Comparison of ENCODE assay signal across 2 cellular contexts in the genomic region with DNA sequence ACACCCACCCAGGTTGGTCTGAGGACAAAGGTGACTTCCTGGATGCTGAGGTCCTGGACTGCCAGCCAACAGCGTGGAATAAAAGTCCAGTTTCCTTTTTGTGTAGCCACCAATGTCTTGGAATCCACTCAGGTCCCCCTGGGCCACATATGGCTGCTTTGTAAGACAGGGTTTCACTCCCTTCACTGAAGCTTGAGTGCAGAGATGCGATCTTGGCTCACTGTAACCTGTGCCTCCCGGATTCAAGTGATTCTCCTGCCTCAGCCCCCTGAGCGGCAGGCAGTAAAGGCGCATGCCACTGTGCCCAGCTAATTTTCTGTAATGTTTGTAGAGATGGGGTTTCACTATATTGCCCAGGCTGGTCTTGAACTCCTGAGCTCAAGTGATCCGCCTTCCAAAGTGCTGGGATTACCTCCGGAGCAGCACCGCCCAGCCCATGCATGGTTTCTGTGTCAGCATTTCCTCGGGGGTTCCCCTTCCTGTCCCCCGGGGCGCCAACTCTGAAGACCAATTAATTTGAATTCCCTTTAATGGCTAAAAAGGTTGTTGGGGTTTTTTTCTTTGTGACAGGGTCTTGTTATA.
TF ChIP-seq lines count a peak whose summit lies in the region.

No MANE protein-coding gene starts in this region.

TF ChIP-seq in liver, 16 proteins besides CTCF, POLR2A, EP300 and RAD21:
- TF ChIP-seq NR2F2 (IDR thresholded peaks at IDR 0.05) = no peak
- TF ChIP-seq TAF1 (conservative IDR thresholded peaks at IDR 0.05) = no peak
- no peak for TF ChIP-seq JUND (IDR thresholded peaks at IDR 0.05)
- TF ChIP-seq, protein P1, sequence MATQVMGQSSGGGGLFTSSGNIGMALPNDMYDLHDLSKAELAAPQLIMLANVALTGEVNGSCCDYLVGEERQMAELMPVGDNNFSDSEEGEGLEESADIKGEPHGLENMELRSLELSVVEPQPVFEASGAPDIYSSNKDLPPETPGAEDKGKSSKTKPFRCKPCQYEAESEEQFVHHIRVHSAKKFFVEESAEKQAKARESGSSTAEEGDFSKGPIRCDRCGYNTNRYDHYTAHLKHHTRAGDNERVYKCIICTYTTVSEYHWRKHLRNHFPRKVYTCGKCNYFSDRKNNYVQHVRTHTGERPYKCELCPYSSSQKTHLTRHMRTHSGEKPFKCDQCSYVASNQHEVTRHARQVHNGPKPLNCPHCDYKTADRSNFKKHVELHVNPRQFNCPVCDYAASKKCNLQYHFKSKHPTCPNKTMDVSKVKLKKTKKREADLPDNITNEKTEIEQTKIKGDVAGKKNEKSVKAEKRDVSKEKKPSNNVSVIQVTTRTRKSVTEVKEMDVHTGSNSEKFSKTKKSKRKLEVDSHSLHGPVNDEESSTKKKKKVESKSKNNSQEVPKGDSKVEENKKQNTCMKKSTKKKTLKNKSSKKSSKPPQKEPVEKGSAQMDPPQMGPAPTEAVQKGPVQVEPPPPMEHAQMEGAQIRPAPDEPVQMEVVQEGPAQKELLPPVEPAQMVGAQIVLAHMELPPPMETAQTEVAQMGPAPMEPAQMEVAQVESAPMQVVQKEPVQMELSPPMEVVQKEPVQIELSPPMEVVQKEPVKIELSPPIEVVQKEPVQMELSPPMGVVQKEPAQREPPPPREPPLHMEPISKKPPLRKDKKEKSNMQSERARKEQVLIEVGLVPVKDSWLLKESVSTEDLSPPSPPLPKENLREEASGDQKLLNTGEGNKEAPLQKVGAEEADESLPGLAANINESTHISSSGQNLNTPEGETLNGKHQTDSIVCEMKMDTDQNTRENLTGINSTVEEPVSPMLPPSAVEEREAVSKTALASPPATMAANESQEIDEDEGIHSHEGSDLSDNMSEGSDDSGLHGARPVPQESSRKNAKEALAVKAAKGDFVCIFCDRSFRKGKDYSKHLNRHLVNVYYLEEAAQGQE (IDR thresholded peaks at IDR 0.05) = no peak
- no peak for TF ChIP-seq GABPA (IDR thresholded peaks at IDR 0.05 in 1 of 2, conservative IDR thresholded peaks at IDR 0.05 in 1 of 2)
- peak in 1 of 2 donors; percentile 46 for TF ChIP-seq RXRA (IDR thresholded peaks at IDR 0.05)
- no peak for TF ChIP-seq YY1 (IDR thresholded peaks at IDR 0.05)
- no peak for TF ChIP-seq FOXA1 (IDR thresholded peaks at IDR 0.05)
- TF ChIP-seq FOXA2 (IDR thresholded peaks at IDR 0.05) = no peak
- TF ChIP-seq EGR1 (IDR thresholded peaks at IDR 0.05; ENCODE audit: low read depth in 2 of 2) = no peak
- TF ChIP-seq, protein P2, sequence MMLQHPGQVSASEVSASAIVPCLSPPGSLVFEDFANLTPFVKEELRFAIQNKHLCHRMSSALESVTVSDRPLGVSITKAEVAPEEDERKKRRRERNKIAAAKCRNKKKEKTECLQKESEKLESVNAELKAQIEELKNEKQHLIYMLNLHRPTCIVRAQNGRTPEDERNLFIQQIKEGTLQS (IDR thresholded peaks at IDR 0.05) = no peak
- no peak for TF ChIP-seq HNF4G (IDR thresholded peaks at IDR 0.05)
- no peak for TF ChIP-seq SP1 (IDR thresholded peaks at IDR 0.05)
- TF ChIP-seq, protein P3, sequence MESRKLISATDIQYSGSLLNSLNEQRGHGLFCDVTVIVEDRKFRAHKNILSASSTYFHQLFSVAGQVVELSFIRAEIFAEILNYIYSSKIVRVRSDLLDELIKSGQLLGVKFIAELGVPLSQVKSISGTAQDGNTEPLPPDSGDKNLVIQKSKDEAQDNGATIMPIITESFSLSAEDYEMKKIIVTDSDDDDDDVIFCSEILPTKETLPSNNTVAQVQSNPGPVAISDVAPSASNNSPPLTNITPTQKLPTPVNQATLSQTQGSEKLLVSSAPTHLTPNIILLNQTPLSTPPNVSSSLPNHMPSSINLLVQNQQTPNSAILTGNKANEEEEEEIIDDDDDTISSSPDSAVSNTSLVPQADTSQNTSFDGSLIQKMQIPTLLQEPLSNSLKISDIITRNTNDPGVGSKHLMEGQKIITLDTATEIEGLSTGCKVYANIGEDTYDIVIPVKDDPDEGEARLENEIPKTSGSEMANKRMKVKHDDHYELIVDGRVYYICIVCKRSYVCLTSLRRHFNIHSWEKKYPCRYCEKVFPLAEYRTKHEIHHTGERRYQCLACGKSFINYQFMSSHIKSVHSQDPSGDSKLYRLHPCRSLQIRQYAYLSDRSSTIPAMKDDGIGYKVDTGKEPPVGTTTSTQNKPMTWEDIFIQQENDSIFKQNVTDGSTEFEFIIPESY (IDR thresholded peaks at IDR 0.05) = no peak
- peak; percentile 22 to 60 for TF ChIP-seq HNF4A (conservative IDR thresholded peaks at IDR 0.05)
- TF ChIP-seq, protein P4, sequence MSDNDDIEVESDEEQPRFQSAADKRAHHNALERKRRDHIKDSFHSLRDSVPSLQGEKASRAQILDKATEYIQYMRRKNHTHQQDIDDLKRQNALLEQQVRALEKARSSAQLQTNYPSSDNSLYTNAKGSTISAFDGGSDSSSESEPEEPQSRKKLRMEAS (IDR thresholded peaks at IDR 0.05) = no peak

TF ChIP-seq in HepG2, 621 proteins besides CTCF, POLR2A, EP300 and RAD21:
- TF ChIP-seq, protein P5, sequence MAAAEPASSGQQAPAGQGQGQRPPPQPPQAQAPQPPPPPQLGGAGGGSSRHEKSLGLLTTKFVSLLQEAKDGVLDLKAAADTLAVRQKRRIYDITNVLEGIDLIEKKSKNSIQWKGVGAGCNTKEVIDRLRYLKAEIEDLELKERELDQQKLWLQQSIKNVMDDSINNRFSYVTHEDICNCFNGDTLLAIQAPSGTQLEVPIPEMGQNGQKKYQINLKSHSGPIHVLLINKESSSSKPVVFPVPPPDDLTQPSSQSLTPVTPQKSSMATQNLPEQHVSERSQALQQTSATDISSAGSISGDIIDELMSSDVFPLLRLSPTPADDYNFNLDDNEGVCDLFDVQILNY (CRISPR knock-in tag; conservative IDR thresholded peaks at IDR 0.05) = no peak
- TF ChIP-seq RXRB (CRISPR knock-in tag; IDR thresholded peaks at IDR 0.05; ENCODE audit: borderline replicate concordance) (no peak), GFI1 (CRISPR knock-in tag; IDR thresholded peaks at IDR 0.05; ENCODE audit: borderline replicate concordance) (no peak), TMF1 (CRISPR knock-in tag; IDR thresholded peaks at IDR 0.05; ENCODE audit: low read depth) (no peak), HNF4G (IDR thresholded peaks at IDR 0.05; ENCODE audit: borderline replicate concordance, low read depth, low read length) (no peak), HNF4G (CRISPR knock-in tag; IDR thresholded peaks at IDR 0.05; ENCODE audit: borderline replicate concordance, low read depth) (no peak), ZFX (CRISPR knock-in tag; IDR thresholded peaks at IDR 0.05; ENCODE audit: low read depth) (no peak), YEATS2 (CRISPR knock-in tag; IDR thresholded peaks at IDR 0.05; ENCODE audit: borderline replicate concordance) (no peak), ZFAT (CRISPR knock-in tag; conservative IDR thresholded peaks at IDR 0.05) (no peak), NBN (conservative IDR thresholded peaks at IDR 0.05) (no peak), TCF12 (IDR thresholded peaks at IDR 0.05) (no peak), TCF12 (CRISPR knock-in tag; IDR thresholded peaks at IDR 0.05) (no peak), ATAD3A (CRISPR knock-in tag; IDR thresholded peaks at IDR 0.05) (no peak), ZNF598 (CRISPR knock-in tag; IDR thresholded peaks at IDR 0.05; ENCODE audit: borderline replicate concordance) (no peak), ZNF382 (CRISPR knock-in tag; IDR thresholded peaks at IDR 0.05; ENCODE audit: borderline replicate concordance) (no peak), GLI4 (CRISPR knock-in tag; IDR thresholded peaks at IDR 0.05; ENCODE audit: borderline replicate concordance) (no peak), ZNF432 (CRISPR knock-in tag; IDR thresholded peaks at IDR 0.05; ENCODE audit: borderline replicate concordance) (no peak), KLF15 (CRISPR knock-in tag; IDR thresholded peaks at IDR 0.05; ENCODE audit: borderline replicate concordance) (no peak)
- TF ChIP-seq, protein P6, sequence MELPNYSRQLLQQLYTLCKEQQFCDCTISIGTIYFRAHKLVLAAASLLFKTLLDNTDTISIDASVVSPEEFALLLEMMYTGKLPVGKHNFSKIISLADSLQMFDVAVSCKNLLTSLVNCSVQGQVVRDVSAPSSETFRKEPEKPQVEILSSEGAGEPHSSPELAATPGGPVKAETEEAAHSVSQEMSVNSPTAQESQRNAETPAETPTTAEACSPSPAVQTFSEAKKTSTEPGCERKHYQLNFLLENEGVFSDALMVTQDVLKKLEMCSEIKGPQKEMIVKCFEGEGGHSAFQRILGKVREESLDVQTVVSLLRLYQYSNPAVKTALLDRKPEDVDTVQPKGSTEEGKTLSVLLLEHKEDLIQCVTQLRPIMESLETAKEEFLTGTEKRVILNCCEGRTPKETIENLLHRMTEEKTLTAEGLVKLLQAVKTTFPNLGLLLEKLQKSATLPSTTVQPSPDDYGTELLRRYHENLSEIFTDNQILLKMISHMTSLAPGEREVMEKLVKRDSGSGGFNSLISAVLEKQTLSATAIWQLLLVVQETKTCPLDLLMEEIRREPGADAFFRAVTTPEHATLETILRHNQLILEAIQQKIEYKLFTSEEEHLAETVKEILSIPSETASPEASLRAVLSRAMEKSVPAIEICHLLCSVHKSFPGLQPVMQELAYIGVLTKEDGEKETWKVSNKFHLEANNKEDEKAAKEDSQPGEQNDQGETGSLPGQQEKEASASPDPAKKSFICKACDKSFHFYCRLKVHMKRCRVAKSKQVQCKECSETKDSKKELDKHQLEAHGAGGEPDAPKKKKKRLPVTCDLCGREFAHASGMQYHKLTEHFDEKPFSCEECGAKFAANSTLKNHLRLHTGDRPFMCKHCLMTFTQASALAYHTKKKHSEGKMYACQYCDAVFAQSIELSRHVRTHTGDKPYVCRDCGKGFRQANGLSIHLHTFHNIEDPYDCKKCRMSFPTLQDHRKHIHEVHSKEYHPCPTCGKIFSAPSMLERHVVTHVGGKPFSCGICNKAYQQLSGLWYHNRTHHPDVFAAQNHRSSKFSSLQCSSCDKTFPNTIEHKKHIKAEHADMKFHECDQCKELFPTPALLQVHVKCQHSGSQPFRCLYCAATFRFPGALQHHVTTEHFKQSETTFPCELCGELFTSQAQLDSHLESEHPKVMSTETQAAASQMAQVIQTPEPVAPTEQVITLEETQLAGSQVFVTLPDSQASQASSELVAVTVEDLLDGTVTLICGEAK (IDR thresholded peaks at IDR 0.05) = no peak
- TF ChIP-seq, protein P6 (CRISPR knock-in tag; IDR thresholded peaks at IDR 0.05) = no peak
- TF ChIP-seq, protein P7, sequence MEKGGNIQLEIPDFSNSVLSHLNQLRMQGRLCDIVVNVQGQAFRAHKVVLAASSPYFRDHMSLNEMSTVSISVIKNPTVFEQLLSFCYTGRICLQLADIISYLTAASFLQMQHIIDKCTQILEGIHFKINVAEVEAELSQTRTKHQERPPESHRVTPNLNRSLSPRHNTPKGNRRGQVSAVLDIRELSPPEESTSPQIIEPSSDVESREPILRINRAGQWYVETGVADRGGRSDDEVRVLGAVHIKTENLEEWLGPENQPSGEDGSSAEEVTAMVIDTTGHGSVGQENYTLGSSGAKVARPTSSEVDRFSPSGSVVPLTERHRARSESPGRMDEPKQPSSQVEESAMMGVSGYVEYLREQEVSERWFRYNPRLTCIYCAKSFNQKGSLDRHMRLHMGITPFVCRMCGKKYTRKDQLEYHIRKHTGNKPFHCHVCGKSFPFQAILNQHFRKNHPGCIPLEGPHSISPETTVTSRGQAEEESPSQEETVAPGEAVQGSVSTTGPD (CRISPR knock-in tag; IDR thresholded peaks at IDR 0.05) = no peak
